ENCODE assay signal across 8 cellular contexts in the genomic region with DNA sequence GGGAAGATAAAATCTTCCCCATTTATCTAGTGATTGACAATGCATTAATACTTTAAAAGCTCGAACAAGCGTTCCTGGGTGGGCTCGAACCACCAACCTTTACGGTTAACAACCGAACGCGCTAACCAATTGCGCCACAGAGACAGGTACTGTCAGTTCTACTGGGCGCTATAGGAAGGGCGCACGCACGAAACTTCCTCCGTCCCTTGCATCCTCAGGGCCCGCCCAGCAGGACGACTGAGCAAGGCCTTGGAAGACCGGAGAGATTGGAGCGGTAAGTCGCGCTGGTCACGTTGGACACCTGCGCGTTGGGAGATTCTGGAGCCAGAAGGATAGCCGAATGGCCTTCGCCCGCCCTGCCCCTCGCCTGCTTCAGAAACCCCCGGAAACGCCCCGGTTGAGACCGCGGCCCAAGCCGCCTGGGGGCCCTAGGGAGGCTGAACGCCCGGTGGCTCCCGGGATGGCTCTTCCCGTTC. TPM values are rescaled to one million over a fixed set of nuclear protein-coding genes. Genes with fewer than 3 reads are reported as not detected.
DNase-seq lines count a peak whose midpoint lies in the region; ATAC-seq and TF ChIP-seq lines count a peak whose summit lies in the region.
"Not testable (repeated sequence)": the region's sequence is repeated elsewhere in the genome, so short reads cannot be mapped to it uniquely, and the experiment has no call there.

No MANE protein-coding gene starts in this region.

- H3K27ac ChIP-seq in CD8-positive, alpha-beta memory T cell (ENCODE audit: low read depth, low read length); fibroblast of lung (ENCODE audit: insufficient read depth, low read length): not testable (repeated sequence)

- H3K4me3 Mint-ChIP-seq in CD8-positive, alpha-beta memory T cell: peak overlapping the region; percentile 85 to 93 (median 88)
- peak overlapping the region; percentile 67 for H3K4me3 Mint-ChIP-seq in stimulated activated effector memory CD8-positive, alpha-beta T cell treated with anti-CD3 and anti-CD28 coated beads, Interleukin-12 subunit alpha, Interleukin-12 subunit beta, amount 100 ng/mL, for 72 hours

- H3K27me3 Mint-ChIP-seq in CD8-positive, alpha-beta memory T cell: not testable (repeated sequence)

- H3K9me3 Mint-ChIP-seq in CD8-positive, alpha-beta memory T cell; stimulated activated effector memory CD8-positive, alpha-beta T cell treated with anti-CD3 and anti-CD28 coated beads, Interleukin-12 subunit alpha, Interleukin-12 subunit beta, amount 100 ng/mL, for 72 hours: not testable (repeated sequence)

- peak overlapping the region; percentile 54 for H3K4me2 ChIP-seq in fibroblast of lung (ENCODE audit: extremely low read depth, insufficient read depth, low read length)

- DNase-seq in CD8-positive, alpha-beta memory T cell: peak; percentile 35 to 72 (median 53)
- peak; percentile 47 for DNase-seq in MG63
- peak; percentile 41 to 43 for DNase-seq in activated CD4-positive, alpha-beta T cell treated with anti-CD3 and anti-CD28 coated beads, Interleukin-2, amount 50 U/mL, for 4 hours
- DNase-seq in amniotic epithelial cell (ENCODE audit: low read depth): peak; percentile 34
- DNase-seq in fibroblast of lung (ENCODE audit: low read depth in 2 of 2): peak; percentile 60 to 63
- DNase-seq in lower leg skin (ENCODE audit: low spot score in 2 of 2): peak; percentile 17 to 85
- DNase-seq in sciatic nerve (ENCODE audit: low spot score): peak; percentile 59
- DNase-seq in stimulated activated effector memory CD8-positive, alpha-beta T cell treated with anti-CD3 and anti-CD28 coated beads, Interleukin-12 subunit alpha, Interleukin-12 subunit beta, amount 100 ng/mL, for 72 hours (ENCODE audit: low spot score in 2 of 2): peak; percentile 43 to 87

- not testable (repeated sequence) for ATAC-seq in sciatic nerve; stimulated activated effector memory CD8-positive, alpha-beta T cell treated with anti-CD3 and anti-CD28 coated beads, Interleukin-12 subunit alpha, Interleukin-12 subunit beta, amount 100 ng/mL, for 72 hours

- not testable (repeated sequence) for TF ChIP-seq POLR2A in lower leg skin (IDR thresholded peaks at IDR 0.05)

- H3K9me3 ChIP-seq in CD8-positive, alpha-beta memory T cell (ENCODE audit: low read length); MG63; fibroblast of lung (ENCODE audit: control insufficient read depth, insufficient read depth, low read depth, low read length): not testable (repeated sequence)

- H3K4me1 ChIP-seq in CD8-positive, alpha-beta memory T cell (ENCODE audit: insufficient read depth, low read length); fibroblast of lung (ENCODE audit: control insufficient read depth, extremely low read depth, insufficient read depth, low read length): not testable (repeated sequence)

- WGBS in lower leg skin, 2 donors: 0% methylated on average over 22 of the region's 36 CpGs; no CpG with 5 or more reads in 1 of the 2 donors

- intact Hi-C loops in lower leg skin (cut with DNase I; ENCODE audit: low total_unique reads); sciatic nerve (cut with DNase I): not testable (repeated sequence)

- peak overlapping the region; percentile 32 for H3K4me3 ChIP-seq in CD8-positive, alpha-beta memory T cell (ENCODE audit: low read length)
- peak overlapping the region; percentile 49 for H3K4me3 ChIP-seq in MG63
- peak overlapping the region in 2 of 4 experiments; percentile 36 to 55 for H3K4me3 ChIP-seq in fibroblast of lung (replicated peaks in 1 of 4; ENCODE audit: control extremely low read depth in 1 of 4, insufficient read depth in 1 of 4, low read depth in 3 of 4, low read length in 4 of 4)
- not testable (repeated sequence) for H3K4me3 ChIP-seq in lower leg skin (ENCODE audit: low read depth, poor library complexity, severe bottlenecking)

- H3K36me3 Mint-ChIP-seq in CD8-positive, alpha-beta memory T cell: peaks cover 0 to 14% (median 3%) of the 10 kb centered on the region in 3 donors
- peaks cover 20% of the 10 kb centered on the region for H3K36me3 Mint-ChIP-seq in stimulated activated effector memory CD8-positive, alpha-beta T cell treated with anti-CD3 and anti-CD28 coated beads, Interleukin-12 subunit alpha, Interleukin-12 subunit beta, amount 100 ng/mL, for 72 hours

- H3K4me1 Mint-ChIP-seq in CD8-positive, alpha-beta memory T cell; stimulated activated effector memory CD8-positive, alpha-beta T cell treated with anti-CD3 and anti-CD28 coated beads, Interleukin-12 subunit alpha, Interleukin-12 subunit beta, amount 100 ng/mL, for 72 hours: not testable (repeated sequence)

- not testable (repeated sequence) for H2AFZ ChIP-seq in fibroblast of lung (ENCODE audit: low read length)

- POLR2A ChIA-PET in CD8-positive, alpha-beta memory T cell (lab: Charles Lee): not testable (repeated sequence)

- peak overlapping the region; percentile 61 to 94 (median 86) for H3K27ac Mint-ChIP-seq in CD8-positive, alpha-beta memory T cell
- peak overlapping the region; percentile 94 for H3K27ac Mint-ChIP-seq in stimulated activated effector memory CD8-positive, alpha-beta T cell treated with anti-CD3 and anti-CD28 coated beads, Interleukin-12 subunit alpha, Interleukin-12 subunit beta, amount 100 ng/mL, for 72 hours

- H4K20me1 ChIP-seq in fibroblast of lung (ENCODE audit: control insufficient read depth, extremely low read depth, insufficient read depth, low read length): not testable (repeated sequence)

- not testable (repeated sequence) for TF ChIP-seq CTCF in fibroblast of lung (conservative IDR thresholded peaks at IDR 0.05 in 1 of 2, IDR thresholded peaks at IDR 0.05 in 1 of 2; ENCODE audit: low read depth in 1 of 2, low read length in 2 of 2); lower leg skin (IDR thresholded peaks at IDR 0.05)

- H3K36me3 ChIP-seq in CD8-positive, alpha-beta memory T cell (ENCODE audit: insufficient read depth, low read length); MG63; fibroblast of lung (ENCODE audit: control insufficient read depth, insufficient read depth, low read length): not testable (repeated sequence)

- not testable (repeated sequence) for H3K9ac ChIP-seq in fibroblast of lung (ENCODE audit: insufficient read depth, low read length)

- not testable (repeated sequence) for H3K79me2 ChIP-seq in fibroblast of lung (ENCODE audit: control insufficient read depth, insufficient read depth, low read length)

- CTCF ChIA-PET in CD8-positive, alpha-beta memory T cell (lab: Charles Lee): not testable (repeated sequence)

- H3K27me3 ChIP-seq in CD8-positive, alpha-beta memory T cell (ENCODE audit: insufficient read depth, low read length, poor library complexity, severe bottlenecking); MG63; fibroblast of lung (ENCODE audit: control insufficient read depth, insufficient read depth, low read length): not testable (repeated sequence)

RNA-seq across cellular contexts. Expression of a gene that starts 25.3 kb away (rescaled TPM):
- 1 to 10 TPM in 1 of 2 experiments, under 1 TPM in 1; 0.64 to 1.5 TPM for total RNA-seq in CD8-positive, alpha-beta memory T cell
- polyA plus RNA-seq in CD8-positive, alpha-beta memory T cell: not detected
- total RNA-seq in MG63 (2014; rRNA removed; shearing (Covaris generic); ENCODE audit: low replicate concordance): not detected in 2 replicates
- not detected in 2 replicates for total RNA-seq in fibroblast of lung
- polyA plus RNA-seq in fibroblast of lung: not detected in 2 replicates
- not detected in 2 replicates for polyA plus RNA-seq in fibroblast of lung (2012)
- not detected in 2 replicates for polyA minus RNA-seq in fibroblast of lung (ENCODE audit: low replicate concordance)
- total RNA-seq in lower leg skin: under 1 TPM in 1 of 4 donors, not detected in 3; 0.58 TPM
- total RNA-seq in sciatic nerve: not detected
